Comparison of ENCODE assay signal across 9 cellular contexts in genomic region chr16:67548265-67549126, GRCh38. TPM values are rescaled to one million over a fixed set of nuclear protein-coding genes. Genes with fewer than 3 reads are reported as not detected.
DNase-seq lines count a peak whose midpoint lies in the region; ATAC-seq and TF ChIP-seq lines count a peak whose summit lies in the region.
"Had no signal": no experiment of that assay in that cellular context is flagged by ENCODE, and none has a peak within 500 bp of the region (broad histone marks: within the 10 kb centered on the region; RNA-seq: fewer than 3 reads in every experiment).

No MANE protein-coding gene starts in this region.

- no peak overlapping the region for H3K4me3 Mint-ChIP-seq in activated CD8-positive, alpha-beta memory T cell treated with anti-CD3 and anti-CD28 coated beads, Interleukin-2, amount 10 ng/mL, durations not matched to agents 7 days and 5 days
- H3K4me3 Mint-ChIP-seq in stimulated activated naive CD8-positive, alpha-beta T cell treated with anti-CD3 and anti-CD28 coated beads, Interleukin-15, Interleukin-2, amounts not matched to agents 100 ng/mL and 50 ng/mL, for 24 hours = no peak overlapping the region

- H3K79me2 ChIP-seq in KMS-11 (ENCODE audit: insufficient read depth, low read depth) = no peaks in the 10 kb centered on the region

- TF ChIP-seq CTCF in KMS-11 (conservative IDR thresholded peaks at IDR 0.05; ENCODE audit: low read depth, low read length) = no peak
- TF ChIP-seq CTCF in colonic mucosa (IDR thresholded peaks at IDR 0.05) = no peak

- H2AFZ ChIP-seq in KMS-11 (ENCODE audit: low read depth) = no peak overlapping the region

- CTCF ChIA-PET in activated CD8-positive, alpha-beta memory T cell treated with anti-CD3 and anti-CD28 coated beads, Interleukin-2, amount 10 ng/mL, durations not matched to agents 7 days and 5 days (lab: Charles Lee) = interaction anchor here (0.7 to 14.3 kb wide), 17 partner anchors 11 to 124 kb away, joined by 3 to 360 read pairs (median 14); partner anchors contain the start of genes ACD, C16orf86, CARMIL2 and CTCF

- H3K27ac ChIP-seq in KMS-11 (peak overlapping the region; percentile 50), colonic mucosa (peak overlapping the region; percentile 14)

- H4K20me1 ChIP-seq in KMS-11 (ENCODE audit: insufficient read depth) = no peaks in the 10 kb centered on the region

- H3K4me3 ChIP-seq in KMS-11 (IDR thresholded peaks at IDR 0.05; ENCODE audit: insufficient read depth, low read depth, low read length) (no peak overlapping the region), colonic mucosa (no peak overlapping the region)

- H3K36me3 ChIP-seq in KMS-11 (ENCODE audit: insufficient read depth) (no peaks in the 10 kb centered on the region), colonic mucosa (no peaks in the 10 kb centered on the region)

- H3K27me3 ChIP-seq in KMS-11 (ENCODE audit: insufficient read depth, low read depth) = no peaks in the 10 kb centered on the region
- H3K27me3 ChIP-seq in colonic mucosa = no peaks in the 10 kb centered on the region

- no peaks in the 10 kb centered on the region for H3K36me3 Mint-ChIP-seq in activated CD8-positive, alpha-beta memory T cell treated with anti-CD3 and anti-CD28 coated beads, Interleukin-2, amount 10 ng/mL, durations not matched to agents 7 days and 5 days
- peaks cover 4% of the 10 kb centered on the region for H3K36me3 Mint-ChIP-seq in stimulated activated naive CD8-positive, alpha-beta T cell treated with anti-CD3 and anti-CD28 coated beads, Interleukin-15, Interleukin-2, amounts not matched to agents 100 ng/mL and 50 ng/mL, for 24 hours (ENCODE audit: low read depth)

- ATAC-seq in activated CD8-positive, alpha-beta memory T cell treated with anti-CD3 and anti-CD28 coated beads, Interleukin-2, amount 10 ng/mL, durations not matched to agents 7 days and 5 days = peak; percentile 11
- ATAC-seq in HG03039 (IDR thresholded peaks at IDR 0.05; ENCODE audit: unreplicated experiment) = no peak

- H3K9me3 ChIP-seq in colonic mucosa = no peaks in the 10 kb centered on the region

- H3K4me2 ChIP-seq in KMS-11 = peak overlapping the region; percentile 62

- H3K9ac ChIP-seq in KMS-11 = peak overlapping the region; percentile 31; the same call in 1 of the 2 replicates
- H3K9ac ChIP-seq in colonic mucosa (ENCODE audit: low read depth in 2 of 2, low read length in 2 of 2) = peak overlapping the region in 1 of 2 donors; percentile 35

- no peak for DNase-seq in activated CD8-positive, alpha-beta memory T cell treated with anti-CD3 and anti-CD28 coated beads, Interleukin-2, amount 10 ng/mL, durations not matched to agents 7 days and 5 days
- DNase-seq in activated CD8-positive, alpha-beta memory T cell treated with anti-CD3 and anti-CD28 coated beads, Interleukin-2, amount 50 U/mL, for 48 hours = no peak
- DNase-seq in colonic mucosa (no peak), NCI-H345 treated with DMSO at 0.1 percent for 48 hours (lab: John Stamatoyannopoulos, UW; ENCODE audit: unreplicated experiment) (no peak), NK-92 (lab: John Stamatoyannopoulos, UW; ENCODE audit: unreplicated experiment) (no peak)
- DNase-seq: NCI-H1105 had no signal

- no peaks in the 10 kb centered on the region for H3K27me3 Mint-ChIP-seq in activated CD8-positive, alpha-beta memory T cell treated with anti-CD3 and anti-CD28 coated beads, Interleukin-2, amount 10 ng/mL, durations not matched to agents 7 days and 5 days
- no peaks in the 10 kb centered on the region for H3K27me3 Mint-ChIP-seq in stimulated activated naive CD8-positive, alpha-beta T cell treated with anti-CD3 and anti-CD28 coated beads, Interleukin-15, Interleukin-2, amounts not matched to agents 100 ng/mL and 50 ng/mL, for 24 hours

- peaks cover 25% of the 10 kb centered on the region for H3K4me1 ChIP-seq in KMS-11 (ENCODE audit: low read depth, poor library complexity, severe bottlenecking)
- H3K4me1 ChIP-seq in colonic mucosa = peaks cover 5% of the 10 kb centered on the region

- no peaks in the 10 kb centered on the region for H3K9me3 Mint-ChIP-seq in activated CD8-positive, alpha-beta memory T cell treated with anti-CD3 and anti-CD28 coated beads, Interleukin-2, amount 10 ng/mL, durations not matched to agents 7 days and 5 days (ENCODE audit: low read depth)
- H3K9me3 Mint-ChIP-seq in stimulated activated naive CD8-positive, alpha-beta T cell treated with anti-CD3 and anti-CD28 coated beads, Interleukin-15, Interleukin-2, amounts not matched to agents 100 ng/mL and 50 ng/mL, for 24 hours = no peaks in the 10 kb centered on the region

- intact Hi-C loops in colonic mucosa (cut with DNase I) = loop anchor here (10.0 kb wide), 1 partner anchor 106 kb away; no protein-coding TSS in a partner anchor

- peak overlapping the region; percentile 97 for H3K27ac Mint-ChIP-seq in activated CD8-positive, alpha-beta memory T cell treated with anti-CD3 and anti-CD28 coated beads, Interleukin-2, amount 10 ng/mL, durations not matched to agents 7 days and 5 days
- peak overlapping the region; percentile 82 for H3K27ac Mint-ChIP-seq in stimulated activated naive CD8-positive, alpha-beta T cell treated with anti-CD3 and anti-CD28 coated beads, Interleukin-15, Interleukin-2, amounts not matched to agents 100 ng/mL and 50 ng/mL, for 24 hours

- H3K4me1 Mint-ChIP-seq in activated CD8-positive, alpha-beta memory T cell treated with anti-CD3 and anti-CD28 coated beads, Interleukin-2, amount 10 ng/mL, durations not matched to agents 7 days and 5 days = peaks cover 34% of the 10 kb centered on the region
- H3K4me1 Mint-ChIP-seq in stimulated activated naive CD8-positive, alpha-beta T cell treated with anti-CD3 and anti-CD28 coated beads, Interleukin-15, Interleukin-2, amounts not matched to agents 100 ng/mL and 50 ng/mL, for 24 hours (ENCODE audit: low read depth) = peaks cover 51% of the 10 kb centered on the region

RNA-seq across cellular contexts. Expression of gene CTCF, which starts 13.8 kb away (rescaled TPM):
- 10 to 100 TPM; 74.0 to 81.8 TPM for total RNA-seq in activated CD8-positive, alpha-beta memory T cell treated with anti-CD3 and anti-CD28 coated beads, Interleukin-2, amount 10 ng/mL, durations not matched to agents 7 days and 5 days
- total RNA-seq in colonic mucosa = 10 to 100 TPM; 37.0 to 47.3 TPM

RNA-seq across cellular contexts. Expression of gene RIPOR1, which starts 19.9 kb away (rescaled TPM):
- total RNA-seq in activated CD8-positive, alpha-beta memory T cell treated with anti-CD3 and anti-CD28 coated beads, Interleukin-2, amount 10 ng/mL, durations not matched to agents 7 days and 5 days = 10 to 100 TPM; 14.3 to 17.8 TPM
- total RNA-seq in colonic mucosa = 10 to 100 TPM; 14.4 to 19.0 TPM
